Comparison of ENCODE assay signal across 1 cellular context in genomic region chr6:7561153-7561964, GRCh38.
TF ChIP-seq lines count a peak whose summit lies in the region.

No MANE protein-coding gene starts in this region.

TF ChIP-seq in K562, 482 proteins besides CTCF, POLR2A, EP300 and RAD21 (continued from another document):
- TF ChIP-seq ZNF518B (CRISPR knock-in tag; IDR thresholded peaks at IDR 0.05) (no peak), RCOR1 (IDR thresholded peaks at IDR 0.05; ENCODE audit: borderline replicate concordance in 1 of 2, low read depth in 2 of 2, low read length in 2 of 2) (0 out of 4 replicates have a peak, but pooled peaks of 1 of the 2 experiments have one; percentile 44), LCOR (CRISPR knock-in tag; IDR thresholded peaks at IDR 0.05) (peak; percentile 49; the same call in 1 of the 2 replicates), DPF2 (IDR thresholded peaks at IDR 0.05) (0 out of 2 replicates have a peak, but pooled peaks have one; percentile 27), SOX6 (IDR thresholded peaks at IDR 0.05) (peak; percentile 77), ZFP36 (IDR thresholded peaks at IDR 0.05; ENCODE audit: low read depth, low read length, partially characterized antibody) (peak; percentile 10), PKNOX1 (IDR thresholded peaks at IDR 0.05) (no peak), GATA2 (CRISPR knock-in tag; IDR thresholded peaks at IDR 0.05) (0 out of 2 replicates have a peak, but pooled peaks have one; percentile 49), CBFA2T2 (conservative IDR thresholded peaks at IDR 0.05) (peak; percentile 65), RAD51 (IDR thresholded peaks at IDR 0.05; ENCODE audit: borderline replicate concordance, low read depth) (no peak), MLLT1 (IDR thresholded peaks at IDR 0.05) (peak in 1 of 2 experiments; percentile 71; a peak in 1 of 4 replicates), MTA3 (IDR thresholded peaks at IDR 0.05; ENCODE audit: borderline replicate concordance) (no peak), RUNX1 (IDR thresholded peaks at IDR 0.05; ENCODE audit: low read depth) (no peak), ZNF584 (CRISPR knock-in tag; IDR thresholded peaks at IDR 0.05; ENCODE audit: low read depth) (no peak), HDGF (IDR thresholded peaks at IDR 0.05) (no peak), THAP12 (CRISPR knock-in tag; IDR thresholded peaks at IDR 0.05) (no peak), ATF7 (IDR thresholded peaks at IDR 0.05) (peak; percentile 65), FOXM1 (IDR thresholded peaks at IDR 0.05; ENCODE audit: low read depth) (no peak), FOXM1 (CRISPR knock-in tag; IDR thresholded peaks at IDR 0.05; ENCODE audit: low read depth) (no peak), CBFA2T3 (IDR thresholded peaks at IDR 0.05) (peak; percentile 79), RBM22 (IDR thresholded peaks at IDR 0.05; ENCODE audit: low read depth, low read length, poor library complexity, severe bottlenecking) (no peak), MXI1 (IDR thresholded peaks at IDR 0.05; ENCODE audit: low read depth, low read length) (no peak), TEAD4 (IDR thresholded peaks at IDR 0.05; ENCODE audit: low read length) (peak; percentile 65), TEAD4 (CRISPR knock-in tag; IDR thresholded peaks at IDR 0.05; ENCODE audit: borderline replicate concordance) (no peak), NCOR1 (IDR thresholded peaks at IDR 0.05) (0 out of 2 replicates have a peak, but pooled peaks have one; percentile 39), CTBP1 (IDR thresholded peaks at IDR 0.05; ENCODE audit: borderline replicate concordance) (peak; percentile 81), KDM1A (IDR thresholded peaks at IDR 0.05) (peak in 1 of 2 experiments; percentile 38; a peak in 2 of 4 replicates), TFAP4 (CRISPR knock-in tag; IDR thresholded peaks at IDR 0.05; ENCODE audit: borderline replicate concordance) (peak; percentile 72), ZNF212 (CRISPR knock-in tag; IDR thresholded peaks at IDR 0.05) (no peak), ILK (tag; IDR thresholded peaks at IDR 0.05; ENCODE audit: borderline replicate concordance, low read depth) (no peak), ARID3B (CRISPR knock-in tag; IDR thresholded peaks at IDR 0.05; ENCODE audit: borderline replicate concordance) (no peak), KLF1 (tag; IDR thresholded peaks at IDR 0.05) (no peak), JUND (IDR thresholded peaks at IDR 0.05; ENCODE audit: borderline replicate concordance, low read depth, low read length) (no peak), JUND (tag; IDR thresholded peaks at IDR 0.05; ENCODE audit: borderline replicate concordance, low read depth, low read length) (peak; percentile 49; the same call in 1 of the 3 replicates), ZC3H8 (IDR thresholded peaks at IDR 0.05) (no peak), TSC22D4 (tag; IDR thresholded peaks at IDR 0.05) (no peak), GABPA (tag; conservative IDR thresholded peaks at IDR 0.05; ENCODE audit: low read depth) (no peak), TRIM24 (IDR thresholded peaks at IDR 0.05) (peak in 1 of 2 experiments; percentile 49; a peak in 2 of 4 replicates), ARID1B (IDR thresholded peaks at IDR 0.05) (peak; percentile 76), TAL1 (IDR thresholded peaks at IDR 0.05) (peak; percentile 68), CREB1 (IDR thresholded peaks at IDR 0.05) (no peak), CREB1 (CRISPR knock-in tag; IDR thresholded peaks at IDR 0.05) (no peak), NCOA2 (IDR thresholded peaks at IDR 0.05; ENCODE audit: partially characterized antibody in 2 of 2) (no peak), SRSF9 (IDR thresholded peaks at IDR 0.05; ENCODE audit: borderline replicate concordance, low read depth, low read length) (no peak), NFE2L1 (tag; IDR thresholded peaks at IDR 0.05; ENCODE audit: borderline replicate concordance, low read depth) (no peak), ZNF239 (CRISPR knock-in tag; IDR thresholded peaks at IDR 0.05) (no peak), REST (CRISPR knock-in tag; IDR thresholded peaks at IDR 0.05; ENCODE audit: low read depth) (no peak), HDAC1 (IDR thresholded peaks at IDR 0.05) (peak in 1 of 2 experiments; percentile 47; a peak in 1 of 4 replicates), ZNF444 (CRISPR knock-in tag; IDR thresholded peaks at IDR 0.05) (no peak), SNIP1 (IDR thresholded peaks at IDR 0.05; ENCODE audit: low read depth) (no peak), MTA2 (IDR thresholded peaks at IDR 0.05; ENCODE audit: low read depth) (peak; percentile 55; the same call in 1 of the 2 replicates), ZEB2 (IDR thresholded peaks at IDR 0.05) (peak; percentile 70), RBM14 (IDR thresholded peaks at IDR 0.05; ENCODE audit: borderline replicate concordance, insufficient read depth, low read depth, low read length) (no peak), CBX3 (IDR thresholded peaks at IDR 0.05; ENCODE audit: borderline replicate concordance in 1 of 2, low read length in 2 of 2) (no peak), JUNB (CRISPR knock-in tag; conservative IDR thresholded peaks at IDR 0.05) (no peak), TCF3 (CRISPR knock-in tag; IDR thresholded peaks at IDR 0.05) (peak; percentile 79), HDAC2 (IDR thresholded peaks at IDR 0.05) (0 out of 2 replicates have a peak, but pooled peaks have one; percentile 41)
